Comparison of ENCODE assay signal across 22 cellular contexts in genomic region chr1:85121744-85122143, GRCh38.
"Had no signal": no experiment of that assay in that cellular context is flagged by ENCODE, and none has a peak within 500 bp of the region (broad histone marks: within the 10 kb centered on the region; RNA-seq: fewer than 3 reads in every experiment).

No MANE protein-coding gene starts in this region.

- H3K27me3 ChIP-seq: heart left ventricle, right lobe of liver, suprapubic skin, thyroid gland had no signal

- H3K36me3 Mint-ChIP-seq: naive thymus-derived CD4-positive, alpha-beta T cell; stimulated activated effector memory CD8-positive, alpha-beta T cell treated with anti-CD3 and anti-CD28 coated beads, Interleukin-12 subunit alpha, Interleukin-12 subunit beta, amount 100 ng/mL, for 72 hours; type B pancreatic cell had no signal

- H3K27me3 Mint-ChIP-seq: dendritic cell treated with granulocyte-macrophage colony-stimulating factor and Interleukin-4, amounts not matched to agents 40 ng/mL and 50 ng/mL, for 4 days; type B pancreatic cell had no signal

- H3K9me3 Mint-ChIP-seq: dendritic cell treated with granulocyte-macrophage colony-stimulating factor and Interleukin-4, amounts not matched to agents 40 ng/mL and 50 ng/mL, for 4 days; naive thymus-derived CD4-positive, alpha-beta T cell; nephron progenitor cell; stimulated activated effector memory CD8-positive, alpha-beta T cell treated with anti-CD3 and anti-CD28 coated beads, Interleukin-12 subunit alpha, Interleukin-12 subunit beta, amount 100 ng/mL, for 72 hours; type B pancreatic cell had no signal

- H3K4me1 Mint-ChIP-seq: stimulated activated effector memory CD8-positive, alpha-beta T cell treated with anti-CD3 and anti-CD28 coated beads, Interleukin-12 subunit alpha, Interleukin-12 subunit beta, amount 100 ng/mL, for 72 hours had no signal

- DNase-seq: erythroblast; heart left ventricle; hippocampal formation; islet precursor cell; left cardiac atrium; left ventricle myocardium inferior; mesendoderm; naive thymus-derived CD4-positive, alpha-beta T cell; nephron progenitor cell; retina; right lobe of liver; stimulated activated CD4-positive, alpha-beta T cell treated with anti-CD3 and anti-CD28 coated beads, Interleukin-4, amount 100 ng/mL, for 1 hour; stimulated activated CD8-positive, alpha-beta memory T cell treated with anti-CD3 and anti-CD28 coated beads, Interleukin-4, amount 100 ng/mL, for 48 hours; stimulated activated naive CD8-positive, alpha-beta T cell treated with anti-CD3 and anti-CD28 coated beads, Interleukin-15, Interleukin-2, amounts not matched to agents 100 U/mL and 50 U/mL, for 24 hours; thyroid gland had no signal

- H2AFZ ChIP-seq: parathyroid adenoma had no signal

- H3K27ac Mint-ChIP-seq: dendritic cell treated with granulocyte-macrophage colony-stimulating factor and Interleukin-4, amounts not matched to agents 40 ng/mL and 50 ng/mL, for 4 days; naive thymus-derived CD4-positive, alpha-beta T cell; nephron progenitor cell; stimulated activated effector memory CD8-positive, alpha-beta T cell treated with anti-CD3 and anti-CD28 coated beads, Interleukin-12 subunit alpha, Interleukin-12 subunit beta, amount 100 ng/mL, for 72 hours; type B pancreatic cell had no signal

- H3K4me3 Mint-ChIP-seq: dendritic cell treated with granulocyte-macrophage colony-stimulating factor and Interleukin-4, amounts not matched to agents 40 ng/mL and 50 ng/mL, for 4 days; naive thymus-derived CD4-positive, alpha-beta T cell; nephron progenitor cell; stimulated activated effector memory CD8-positive, alpha-beta T cell treated with anti-CD3 and anti-CD28 coated beads, Interleukin-12 subunit alpha, Interleukin-12 subunit beta, amount 100 ng/mL, for 72 hours; type B pancreatic cell had no signal

- H3K4me3 ChIP-seq: heart left ventricle, left ventricle myocardium inferior, lung, prostate gland, right lobe of liver, suprapubic skin, thyroid gland had no signal

- H3K9ac ChIP-seq: parathyroid adenoma had no signal

- H3K36me3 ChIP-seq: heart left ventricle, left ventricle myocardium inferior, prostate gland, right lobe of liver, suprapubic skin, thyroid gland had no signal

- H3K9me3 ChIP-seq: heart left ventricle, left ventricle myocardium inferior, prostate gland, right lobe of liver, suprapubic skin, thyroid gland had no signal

- ATAC-seq: heart left ventricle; left cardiac atrium; naive thymus-derived CD4-positive, alpha-beta T cell; right lobe of liver; stimulated activated effector memory CD8-positive, alpha-beta T cell treated with anti-CD3 and anti-CD28 coated beads, Interleukin-12 subunit alpha, Interleukin-12 subunit beta, amount 100 ng/mL, for 72 hours; stimulated activated naive CD8-positive, alpha-beta T cell treated with anti-CD3 and anti-CD28 coated beads, Interleukin-15, Interleukin-2, amounts not matched to agents 100 U/mL and 50 U/mL, for 24 hours had no signal

- H3K4me1 ChIP-seq: left ventricle myocardium inferior, parathyroid adenoma, prostate gland, suprapubic skin, thyroid gland had no signal

- H3K27ac ChIP-seq: heart left ventricle, left ventricle myocardium inferior, parathyroid adenoma, prostate gland, right lobe of liver, suprapubic skin, thyroid gland had no signal

- H3K79me2 ChIP-seq: parathyroid adenoma had no signal
